ENCODE assay signal across 14 cellular contexts in genomic region chr21:44933199-44933937, GRCh38. TPM values are rescaled to one million over a fixed set of nuclear protein-coding genes. Genes with fewer than 3 reads are reported as not detected.
DNase-seq lines count a peak whose midpoint lies in the region; ATAC-seq and TF ChIP-seq lines count a peak whose summit lies in the region.
"Had no signal": no experiment of that assay in that cellular context is flagged by ENCODE, and none has a peak within 500 bp of the region (broad histone marks: within the 10 kb centered on the region; RNA-seq: fewer than 3 reads in every experiment).

No MANE protein-coding gene starts in this region.

- ATAC-seq in natural killer cell (no peak), T-helper 17 cell (no peak), GM19023 (IDR thresholded peaks at IDR 0.05; ENCODE audit: unreplicated experiment) (no peak), HG03354 (IDR thresholded peaks at IDR 0.05; ENCODE audit: poor library complexity, severe bottlenecking, unreplicated experiment) (no peak)
- ATAC-seq in natural killer cell treated with Interleukin-12 subunit alpha and Interleukin-12 subunit beta and Interleukin-15 and Interleukin-18, amount 100 ng/mL, for 72 hours, result no peak

- H3K4me1 ChIP-seq in mononuclear cell (ENCODE audit: insufficient read depth, low read length), result peaks cover 48% of the 10 kb centered on the region
- H3K4me1 ChIP-seq in testis, result peaks cover 23% of the 10 kb centered on the region

- no peaks in the 10 kb centered on the region for H3K9me3 Mint-ChIP-seq in natural killer cell
- no peaks in the 10 kb centered on the region for H3K9me3 Mint-ChIP-seq in natural killer cell treated with Interleukin-12 subunit alpha and Interleukin-12 subunit beta and Interleukin-15 and Interleukin-18, amount 100 ng/mL, for 72 hours
- H3K9me3 Mint-ChIP-seq: stimulated activated naive CD8-positive, alpha-beta T cell treated with anti-CD3 and anti-CD28 coated beads, Interleukin-15, amount 100 ng/mL, for 72 hours had no signal

- peak overlapping the region in 1 of 2 donors; percentile 44 for H3K27ac Mint-ChIP-seq in natural killer cell
- no peak overlapping the region for H3K27ac Mint-ChIP-seq in natural killer cell treated with Interleukin-12 subunit alpha and Interleukin-12 subunit beta and Interleukin-15 and Interleukin-18, amount 100 ng/mL, for 72 hours
- no peak overlapping the region for H3K27ac Mint-ChIP-seq in T-helper 17 cell
- H3K27ac Mint-ChIP-seq: stimulated activated naive CD8-positive, alpha-beta T cell treated with anti-CD3 and anti-CD28 coated beads, Interleukin-15, amount 100 ng/mL, for 72 hours had no signal

- intact Hi-C loops in natural killer cell (cut with micrococcal nuclease), result loop anchor here (5.0 kb wide), 1 partner anchor 421 kb away; no protein-coding TSS in a partner anchor
- intact Hi-C loops in testis (cut with DNase I; ENCODE audit: low total_unique reads), result loop anchor here (10.0 kb wide), 1 partner anchor 119 kb away; the partner anchor contains the start of gene SUMO3
- intact Hi-C loops in lower leg skin (cut with DNase I; ENCODE audit: low total_unique reads), result loop anchor here (10.0 kb wide), 1 partner anchor 129 kb away; the partner anchor contains the start of gene UBE2G2

- H3K36me3 Mint-ChIP-seq in natural killer cell (no peaks in the 10 kb centered on the region), T-helper 17 cell (ENCODE audit: low read depth) (no peaks in the 10 kb centered on the region)
- H3K36me3 Mint-ChIP-seq in natural killer cell treated with Interleukin-12 subunit alpha and Interleukin-12 subunit beta and Interleukin-15 and Interleukin-18, amount 100 ng/mL, for 72 hours, result no peaks in the 10 kb centered on the region

- no peaks in the 10 kb centered on the region for H3K27me3 Mint-ChIP-seq in natural killer cell (ENCODE audit: low read depth in 2 of 2)
- H3K27me3 Mint-ChIP-seq in natural killer cell treated with Interleukin-12 subunit alpha and Interleukin-12 subunit beta and Interleukin-15 and Interleukin-18, amount 100 ng/mL, for 72 hours, result no peaks in the 10 kb centered on the region
- H3K27me3 Mint-ChIP-seq in T-helper 17 cell, result no peaks in the 10 kb centered on the region
- H3K27me3 Mint-ChIP-seq: stimulated activated naive CD8-positive, alpha-beta T cell treated with anti-CD3 and anti-CD28 coated beads, Interleukin-15, amount 100 ng/mL, for 72 hours had no signal

- 48 to 77% methylated on average over 12 to 25 of the region's 25 CpGs for WGBS in testis, 2 donors
- WGBS in lower leg skin, 2 donors, result 63 to 77% methylated on average over 16 to 25 of the region's 25 CpGs

- no peak overlapping the region for H3K27ac ChIP-seq in testis
- H3K27ac ChIP-seq: KMS-11, SJCRH30, WERI-Rb-1 had no signal

- H3K27me3 ChIP-seq in mononuclear cell (ENCODE audit: insufficient read depth, low read length), result no peaks in the 10 kb centered on the region
- H3K27me3 ChIP-seq in testis, result no peaks in the 10 kb centered on the region
- H3K27me3 ChIP-seq: SJCRH30 had no signal

- TF ChIP-seq CTCF in natural killer cell (IDR thresholded peaks at IDR 0.05) (no peak), testis (IDR thresholded peaks at IDR 0.05) (no peak), lower leg skin (IDR thresholded peaks at IDR 0.05) (no peak)

- no peak for DNase-seq in natural killer cell
- DNase-seq in natural killer cell treated with Interleukin-12 subunit alpha and Interleukin-12 subunit beta and Interleukin-15 and Interleukin-18, amount 100 ng/mL, for 72 hours (ENCODE audit: low spot score), result no peak
- no peak for DNase-seq in T-helper 17 cell
- no peak for DNase-seq in testis
- no peak for DNase-seq in lower leg skin (ENCODE audit: low spot score in 2 of 2)
- DNase-seq: cerebellar nuclear complex, NCI-H2081 treated with DMSO at 0.1 percent for 48 hours, SJCRH30 had no signal

- H3K9me3 ChIP-seq in T-helper 17 cell (ENCODE audit: control insufficient read depth, low read length, poor library complexity, severe bottlenecking) (no peaks in the 10 kb centered on the region), mononuclear cell (ENCODE audit: low read depth, low read length) (no peaks in the 10 kb centered on the region), testis (no peaks in the 10 kb centered on the region)
- H3K9me3 ChIP-seq: SJCRH30 had no signal

- H3K4me3 Mint-ChIP-seq in natural killer cell (peak overlapping the region; percentile 32), T-helper 17 cell (peak overlapping the region; percentile 21)
- H3K4me3 Mint-ChIP-seq in natural killer cell treated with Interleukin-12 subunit alpha and Interleukin-12 subunit beta and Interleukin-15 and Interleukin-18, amount 100 ng/mL, for 72 hours, result no peak overlapping the region

- H3K36me3 ChIP-seq in testis (ENCODE audit: low read depth, missing control alignments), result no peaks in the 10 kb centered on the region
- H3K36me3 ChIP-seq: SJCRH30 had no signal

- H3K4me3 ChIP-seq in mononuclear cell (ENCODE audit: low read length) (peak overlapping the region; percentile 58), testis (no peak overlapping the region), lower leg skin (ENCODE audit: low read depth, poor library complexity, severe bottlenecking) (no peak overlapping the region)
- H3K4me3 ChIP-seq: SJCRH30 had no signal

- H3K4me1 Mint-ChIP-seq in natural killer cell (peaks cover 35 to 38% of the 10 kb centered on the region in 2 donors), T-helper 17 cell (peaks cover 22% of the 10 kb centered on the region)
- H3K4me1 Mint-ChIP-seq in natural killer cell treated with Interleukin-12 subunit alpha and Interleukin-12 subunit beta and Interleukin-15 and Interleukin-18, amount 100 ng/mL, for 72 hours (ENCODE audit: low read depth in 2 of 2), result peaks cover 30 to 31% of the 10 kb centered on the region in 2 donors

- TF ChIP-seq POLR2A in testis (IDR thresholded peaks at IDR 0.05), result no peak
- no peak for TF ChIP-seq POLR2A in lower leg skin (IDR thresholded peaks at IDR 0.05)

RNA-seq across cellular contexts. Expression of gene SLX9, which starts 6.5 kb away (rescaled TPM):
- total RNA-seq in natural killer cell (10 to 100 TPM; 12.8 to 22.9 (median 20.0) TPM), T-helper 17 cell (10 to 100 TPM; 14.0 to 15.4 TPM), mononuclear cell (5.2 TPM), testis (10 to 100 TPM; 30.8 to 31.9 TPM), lower leg skin (10 to 100 TPM; 19.0 to 36.4 (median 31.6) TPM)
- total RNA-seq in natural killer cell treated with Interleukin-12 subunit alpha and Interleukin-12 subunit beta and Interleukin-15 and Interleukin-18, amount 100 ng/mL, for 72 hours, result 10 to 100 TPM; 43.5 to 83.6 TPM
- 46.2 TPM for polyA plus RNA-seq in testis (ENCODE audit: insufficient read depth, low read depth, low replicate concordance)

RNA-seq across cellular contexts. Expression of gene ITGB2, which starts 12.7 kb away (rescaled TPM):
- total RNA-seq in natural killer cell (1,000 to 10,000 TPM; 1,223 to 1,393 (median 1,250) TPM), T-helper 17 cell (100 to 1,000 TPM; 248 to 359 TPM), mononuclear cell (761 TPM), testis (10 to 100 TPM in 1 of 2 donors, 1 to 10 TPM in 1; 5.6 to 29.5 TPM), lower leg skin (10 to 100 TPM; 18.4 to 40.7 (median 20.4) TPM)
- total RNA-seq in natural killer cell treated with Interleukin-12 subunit alpha and Interleukin-12 subunit beta and Interleukin-15 and Interleukin-18, amount 100 ng/mL, for 72 hours, result 1,000 to 10,000 TPM in 1 of 2 donors, 100 to 1,000 TPM in 1; 448 to 1,246 TPM
- 27.4 TPM for polyA plus RNA-seq in testis (ENCODE audit: insufficient read depth, low read depth, low replicate concordance)

RNA-seq across cellular contexts. Expression of gene PTTG1IP, which starts 59.9 kb away (rescaled TPM):
- total RNA-seq in natural killer cell, result 100 to 1,000 TPM in 2 of 3 donors, 10 to 100 TPM in 1; 96.8 to 144 (median 126) TPM
- total RNA-seq in natural killer cell treated with Interleukin-12 subunit alpha and Interleukin-12 subunit beta and Interleukin-15 and Interleukin-18, amount 100 ng/mL, for 72 hours, result 10 to 100 TPM; 69.4 to 81.7 TPM
- total RNA-seq in T-helper 17 cell, result 100 to 1,000 TPM in 1 of 2 donors, 10 to 100 TPM in 1; 98.4 to 123 TPM
- total RNA-seq in mononuclear cell, result 71.9 TPM
- total RNA-seq in testis, result 100 to 1,000 TPM; 190 to 195 TPM
- polyA plus RNA-seq in testis (ENCODE audit: insufficient read depth, low read depth, low replicate concordance), result 171 TPM
- total RNA-seq in lower leg skin, result 100 to 1,000 TPM; 110 to 193 (median 133) TPM

Comparison
In these comparisons a context has a peak if more than half of its experiments do, and no peak if none do; other contexts are left out.
1. RNA of gene ITGB2, which starts 12.7 kb away (total RNA-seq): 1,223 to 1,393 TPM in natural killer cell, 448 to 1,246 TPM in natural killer cell treated with Interleukin-12 subunit alpha and Interleukin-12 subunit beta and Interleukin-15 and Interleukin-18, amount 100 ng/mL, for 72 hours, 761 TPM in mononuclear cell (single experiment) and 248 to 359 TPM in T-helper 17 cell; 5.6 to 29.5 TPM in testis and 18.4 to 40.7 TPM in lower leg skin; every median in the first group is over 4 times any median in the second.